39 cellular contexts compared by ENCODE assay signal in the genomic region with DNA sequence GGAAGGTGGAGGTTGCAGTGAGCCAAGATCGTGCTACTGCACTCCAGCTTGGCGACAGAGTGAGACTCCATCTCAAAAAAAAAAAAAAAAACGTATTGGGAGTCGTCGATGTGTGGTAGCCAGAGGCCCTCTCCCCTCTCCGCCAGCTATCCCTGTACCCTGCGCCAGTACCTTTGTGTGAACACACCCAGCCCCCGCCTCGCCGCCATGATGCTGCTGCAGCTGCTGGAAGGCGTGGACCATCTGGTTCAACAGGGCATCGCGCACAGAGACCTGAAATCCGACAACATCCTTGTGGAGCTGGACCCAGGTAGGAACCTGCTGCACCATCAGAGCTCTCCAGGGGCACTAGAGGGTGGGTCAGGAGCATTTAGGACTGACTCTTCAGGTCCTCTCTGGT. TPM values are rescaled to one million over a fixed set of nuclear protein-coding genes. Genes with fewer than 3 reads are reported as not detected.
"Had no signal": no experiment of that assay in that cellular context is flagged by ENCODE, and none has a peak within 500 bp of the region (broad histone marks: within the 10 kb centered on the region; RNA-seq: fewer than 3 reads in every experiment).

No MANE protein-coding gene starts in this region.

- FAIRE-seq: bronchial epithelial cell, TTC549 had no signal

- H3K36me3 Mint-ChIP-seq: activated naive CD8-positive, alpha-beta T cell had no signal

- H3K27me3 ChIP-seq: ascending aorta, cardiac muscle cell had no signal

- H3K27ac Mint-ChIP-seq: activated CD4-positive, alpha-beta memory T cell treated with anti-CD3 and anti-CD28 coated beads, Interleukin-2, amount 10 ng/mL, durations not matched to agents 7 days and 5 days; activated CD4-positive, alpha-beta T cell treated with anti-CD3 and anti-CD28 coated beads for 36 hours; activated CD4-positive, alpha-beta T cell treated with anti-CD3 and anti-CD28 coated beads, Interleukin-2, amount 10 ng/mL, durations not matched to agents 7 days and 5 days; activated CD8-positive, alpha-beta memory T cell treated with anti-CD3 and anti-CD28 coated beads, Interleukin-2, amount 10 ng/mL, durations not matched to agents 7 days and 5 days; activated CD8-positive, alpha-beta T cell treated with anti-CD3 and anti-CD28 coated beads, Interleukin-2, amount 10 ng/mL, durations not matched to agents 7 days and 5 days; activated naive CD4-positive, alpha-beta T cell treated with anti-CD3 and anti-CD28 coated beads, Interleukin-2, amount 10 ng/mL, durations not matched to agents 7 days and 5 days; activated naive CD4-positive, alpha-beta T cell treated with anti-CD3 and anti-CD28 coated beads, Interleukin-2, amount 50 U/mL, for 24 hours; activated naive CD8-positive, alpha-beta T cell; activated naive CD8-positive, alpha-beta T cell treated with anti-CD3 and anti-CD28 coated beads, Interleukin-2, amount 10 ng/mL, durations not matched to agents 7 days and 5 days; activated naive CD8-positive, alpha-beta T cell treated with anti-CD3 and anti-CD28 coated beads, Interleukin-2, amount 50 U/mL, for 24 hours; activated T-cell treated with anti-CD3 and anti-CD28 coated beads, Interleukin-2, amount 50 U/mL, for 24 hours; activated T-helper 2 cell treated with anti-CD3 and anti-CD28 coated beads, Interferon-gamma antibody, Interleukin-2, Interleukin-4, amounts not matched to agents 10 μg/mL and 5 μg/mL and 100 μg/mL, durations not matched to agents 14 hours and 24 hours and 36 hours; brain; T-helper 1 cell treated with Interleukin-12 subunit alpha and Interleukin-12 subunit beta and Interleukin-4 antibody, amounts not matched to agents 30 μg/mL and 1 μg/mL, for 36 hours; T-helper 2 cell treated with Interferon-gamma antibody and Interleukin-4, amounts not matched to agents 5 μg/mL and 100 μg/mL, for 36 hours had no signal

- H3K27ac ChIP-seq: ascending aorta, cardiac muscle cell, VCaP had no signal

- H3K27me3 Mint-ChIP-seq: activated CD4-positive, alpha-beta memory T cell treated with anti-CD3 and anti-CD28 coated beads, Interleukin-2, amount 10 ng/mL, durations not matched to agents 7 days and 5 days; activated CD4-positive, alpha-beta T cell treated with anti-CD3 and anti-CD28 coated beads for 36 hours; activated CD4-positive, alpha-beta T cell treated with anti-CD3 and anti-CD28 coated beads, Interleukin-2, amount 10 ng/mL, durations not matched to agents 7 days and 5 days; activated CD8-positive, alpha-beta memory T cell treated with anti-CD3 and anti-CD28 coated beads, Interleukin-2, amount 10 ng/mL, durations not matched to agents 7 days and 5 days; activated naive CD4-positive, alpha-beta T cell treated with anti-CD3 and anti-CD28 coated beads, Interleukin-2, amount 10 ng/mL, durations not matched to agents 7 days and 5 days; activated naive CD4-positive, alpha-beta T cell treated with anti-CD3 and anti-CD28 coated beads, Interleukin-2, amount 50 U/mL, for 24 hours; activated naive CD8-positive, alpha-beta T cell; activated naive CD8-positive, alpha-beta T cell treated with anti-CD3 and anti-CD28 coated beads, Interleukin-2, amount 10 ng/mL, durations not matched to agents 7 days and 5 days; activated naive CD8-positive, alpha-beta T cell treated with anti-CD3 and anti-CD28 coated beads, Interleukin-2, amount 50 U/mL, for 24 hours; activated T-cell treated with anti-CD3 and anti-CD28 coated beads, Interleukin-2, amount 50 U/mL, for 24 hours; brain; central memory CD8-positive, alpha-beta T cell had no signal

- DNase-seq: activated CD4-positive, alpha-beta memory T cell treated with anti-CD3 and anti-CD28 coated beads, Interleukin-2, amount 10 ng/mL, durations not matched to agents 7 days and 5 days; activated CD4-positive, alpha-beta T cell treated with anti-CD3 and anti-CD28 coated beads for 1 hour; activated CD4-positive, alpha-beta T cell treated with anti-CD3 and anti-CD28 coated beads for 36 hours; activated CD4-positive, alpha-beta T cell treated with anti-CD3 and anti-CD28 coated beads for 48 hours; activated CD4-positive, alpha-beta T cell treated with anti-CD3 and anti-CD28 coated beads, Interleukin-2, amount 10 ng/mL, durations not matched to agents 7 days and 5 days; activated CD4-positive, alpha-beta T cell treated with anti-CD3 and anti-CD28 coated beads, Interleukin-2, amount 50 U/mL, for 48 hours; activated CD4-positive, CD25-positive, alpha-beta regulatory T cell; activated CD8-positive, alpha-beta memory T cell treated with anti-CD3 and anti-CD28 coated beads for 24 hours; activated CD8-positive, alpha-beta memory T cell treated with anti-CD3 and anti-CD28 coated beads, Interleukin-2, amount 10 ng/mL, durations not matched to agents 7 days and 5 days; activated CD8-positive, alpha-beta memory T cell treated with anti-CD3 and anti-CD28 coated beads, Interleukin-2, amount 50 U/mL, for 48 hours; activated CD8-positive, alpha-beta T cell treated with anti-CD3 and anti-CD28 coated beads, Interleukin-2, amount 10 ng/mL, durations not matched to agents 7 days and 5 days; activated effector memory CD4-positive, alpha-beta T cell treated with Interleukin-2 at 50 U/mL for 16 hours; activated gamma-delta T cell; activated naive CD4-positive, alpha-beta T cell treated with anti-CD3 and anti-CD28 coated beads, Interleukin-2, amount 10 ng/mL, durations not matched to agents 7 days and 5 days; activated naive CD4-positive, alpha-beta T cell treated with Interleukin-2 at 50 U/mL for 16 hours; activated naive CD8-positive, alpha-beta T cell treated with anti-CD3 and anti-CD28 coated beads, Interleukin-2, amount 10 ng/mL, durations not matched to agents 7 days and 5 days; activated naive CD8-positive, alpha-beta T cell treated with anti-CD3 and anti-CD28 coated beads, Interleukin-2, amount 50 U/mL, for 24 hours; activated T-cell treated with anti-CD3 and anti-CD28 coated beads, Interleukin-2, amount 50 U/mL, for 24 hours; activated T-cell treated with anti-CD3 and anti-CD28 coated beads, Interleukin-2, amount 50 U/mL, for 48 hours; amygdala; anterior cingulate cortex; caudate nucleus; cerebellar nuclear complex; T-helper 2 cell; T-helper 9 cell had no signal

- H3K9me3 Mint-ChIP-seq: activated CD4-positive, alpha-beta memory T cell treated with anti-CD3 and anti-CD28 coated beads, Interleukin-2, amount 10 ng/mL, durations not matched to agents 7 days and 5 days; activated CD4-positive, alpha-beta T cell treated with anti-CD3 and anti-CD28 coated beads, Interleukin-2, amount 10 ng/mL, durations not matched to agents 7 days and 5 days; activated naive CD4-positive, alpha-beta T cell treated with anti-CD3 and anti-CD28 coated beads, Interleukin-2, amount 10 ng/mL, durations not matched to agents 7 days and 5 days; activated naive CD4-positive, alpha-beta T cell treated with anti-CD3 and anti-CD28 coated beads, Interleukin-2, amount 50 U/mL, for 24 hours; activated naive CD8-positive, alpha-beta T cell treated with anti-CD3 and anti-CD28 coated beads, Interleukin-2, amount 10 ng/mL, durations not matched to agents 7 days and 5 days; activated naive CD8-positive, alpha-beta T cell treated with anti-CD3 and anti-CD28 coated beads, Interleukin-2, amount 50 U/mL, for 24 hours; activated T-cell treated with anti-CD3 and anti-CD28 coated beads, Interleukin-2, amount 50 U/mL, for 24 hours; activated T-helper 2 cell treated with anti-CD3 and anti-CD28 coated beads, Interferon-gamma antibody, Interleukin-2, Interleukin-4, amounts not matched to agents 10 μg/mL and 5 μg/mL and 100 μg/mL, durations not matched to agents 14 hours and 24 hours and 36 hours; brain; central memory CD8-positive, alpha-beta T cell; T-helper 1 cell treated with Interleukin-12 subunit alpha and Interleukin-12 subunit beta and Interleukin-4 antibody, amounts not matched to agents 30 μg/mL and 1 μg/mL, for 36 hours; T-helper 2 cell treated with Interferon-gamma antibody and Interleukin-4, amounts not matched to agents 5 μg/mL and 100 μg/mL, for 36 hours had no signal

- H3K9me3 ChIP-seq: ascending aorta had no signal

- H3K4me3 Mint-ChIP-seq: activated CD4-positive, alpha-beta memory T cell treated with anti-CD3 and anti-CD28 coated beads, Interleukin-2, amount 10 ng/mL, durations not matched to agents 7 days and 5 days; activated CD4-positive, alpha-beta T cell treated with anti-CD3 and anti-CD28 coated beads for 36 hours; activated CD4-positive, alpha-beta T cell treated with anti-CD3 and anti-CD28 coated beads, Interleukin-2, amount 10 ng/mL, durations not matched to agents 7 days and 5 days; activated CD8-positive, alpha-beta memory T cell treated with anti-CD3 and anti-CD28 coated beads, Interleukin-2, amount 10 ng/mL, durations not matched to agents 7 days and 5 days; activated CD8-positive, alpha-beta T cell treated with anti-CD3 and anti-CD28 coated beads, Interleukin-2, amount 10 ng/mL, durations not matched to agents 7 days and 5 days; activated naive CD4-positive, alpha-beta T cell treated with anti-CD3 and anti-CD28 coated beads, Interleukin-2, amount 10 ng/mL, durations not matched to agents 7 days and 5 days; activated naive CD4-positive, alpha-beta T cell treated with anti-CD3 and anti-CD28 coated beads, Interleukin-2, amount 50 U/mL, for 24 hours; activated naive CD8-positive, alpha-beta T cell; activated naive CD8-positive, alpha-beta T cell treated with anti-CD3 and anti-CD28 coated beads, Interleukin-2, amount 10 ng/mL, durations not matched to agents 7 days and 5 days; activated naive CD8-positive, alpha-beta T cell treated with anti-CD3 and anti-CD28 coated beads, Interleukin-2, amount 50 U/mL, for 24 hours; activated T-cell treated with anti-CD3 and anti-CD28 coated beads, Interleukin-2, amount 50 U/mL, for 24 hours; brain; central memory CD8-positive, alpha-beta T cell; T-helper 1 cell treated with Interleukin-12 subunit alpha and Interleukin-12 subunit beta and Interleukin-4 antibody, amounts not matched to agents 30 μg/mL and 1 μg/mL, for 36 hours; T-helper 2 cell treated with Interferon-gamma antibody and Interleukin-4, amounts not matched to agents 5 μg/mL and 100 μg/mL, for 36 hours had no signal

- H3K4me3 ChIP-seq: ascending aorta, cardiac muscle cell had no signal

- H3K4me1 Mint-ChIP-seq: activated CD4-positive, alpha-beta memory T cell treated with anti-CD3 and anti-CD28 coated beads, Interleukin-2, amount 10 ng/mL, durations not matched to agents 7 days and 5 days; activated CD4-positive, alpha-beta T cell treated with anti-CD3 and anti-CD28 coated beads for 36 hours; activated CD8-positive, alpha-beta memory T cell treated with anti-CD3 and anti-CD28 coated beads, Interleukin-2, amount 10 ng/mL, durations not matched to agents 7 days and 5 days; activated naive CD4-positive, alpha-beta T cell treated with anti-CD3 and anti-CD28 coated beads, Interleukin-2, amount 10 ng/mL, durations not matched to agents 7 days and 5 days; activated naive CD8-positive, alpha-beta T cell treated with anti-CD3 and anti-CD28 coated beads, Interleukin-2, amount 10 ng/mL, durations not matched to agents 7 days and 5 days; activated naive CD8-positive, alpha-beta T cell treated with anti-CD3 and anti-CD28 coated beads, Interleukin-2, amount 50 U/mL, for 24 hours; brain had no signal

- H3K4me1 ChIP-seq: ascending aorta had no signal

- ATAC-seq: activated CD4-positive, alpha-beta T cell treated with anti-CD3 and anti-CD28 coated beads for 36 hours; activated CD4-positive, CD25-positive, alpha-beta regulatory T cell treated with anti-CD3 and anti-CD28 coated beads, Interleukin-2, amount 50 U/mL, for 24 hours; activated CD8-positive, alpha-beta memory T cell treated with anti-CD3 and anti-CD28 coated beads, Interleukin-2, amount 10 ng/mL, durations not matched to agents 7 days and 5 days; activated CD8-positive, alpha-beta T cell treated with anti-CD3 and anti-CD28 coated beads, Interleukin-2, amount 10 ng/mL, durations not matched to agents 7 days and 5 days; activated naive CD8-positive, alpha-beta T cell treated with anti-CD3 and anti-CD28 coated beads, Interleukin-2, amount 50 U/mL, for 24 hours had no signal

RNA-seq across cellular contexts. Expression of a gene that starts 56.5 kb away (rescaled TPM):
- total RNA-seq: activated CD4-positive, alpha-beta memory T cell treated with anti-CD3 and anti-CD28 coated beads, Interleukin-2, amount 10 ng/mL, durations not matched to agents 7 days and 5 days; activated CD4-positive, alpha-beta T cell treated with anti-CD3 and anti-CD28 coated beads for 36 hours; activated CD4-positive, alpha-beta T cell treated with anti-CD3 and anti-CD28 coated beads, Interleukin-2, amount 10 ng/mL, durations not matched to agents 7 days and 5 days; activated CD8-positive, alpha-beta memory T cell treated with anti-CD3 and anti-CD28 coated beads, Interleukin-2, amount 10 ng/mL, durations not matched to agents 7 days and 5 days; activated CD8-positive, alpha-beta T cell treated with anti-CD3 and anti-CD28 coated beads, Interleukin-2, amount 10 ng/mL, durations not matched to agents 7 days and 5 days; activated naive CD8-positive, alpha-beta T cell treated with anti-CD3 and anti-CD28 coated beads, Interleukin-2, amount 10 ng/mL, durations not matched to agents 7 days and 5 days; activated T-helper 2 cell treated with anti-CD3 and anti-CD28 coated beads, Interferon-gamma antibody, Interleukin-2, Interleukin-4, amounts not matched to agents 10 μg/mL and 5 μg/mL and 100 μg/mL, durations not matched to agents 14 hours and 24 hours and 36 hours; cardiac muscle cell; chondrocyte had no signal
- polyA plus RNA-seq: cardiac muscle cell had no signal
